In the genomic region with DNA sequence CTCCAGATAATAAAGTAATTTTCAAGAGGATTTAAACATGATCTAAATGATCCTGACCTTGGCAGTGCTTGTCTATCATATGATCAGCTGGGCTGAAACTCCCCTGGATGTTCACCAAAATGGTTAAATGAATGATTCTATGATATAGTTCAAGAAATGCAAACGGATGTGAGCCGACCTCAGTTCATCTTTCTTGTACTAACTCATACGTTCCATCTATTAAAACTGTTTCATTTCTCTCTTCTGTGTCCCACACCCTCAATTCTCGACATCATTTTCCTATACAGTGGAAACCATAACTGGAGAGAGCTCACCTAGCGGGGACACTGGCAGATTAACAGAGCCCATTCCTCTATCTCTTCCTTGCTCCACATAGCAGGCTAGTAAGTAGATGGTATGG, we compare ENCODE assay signal across 12 cellular contexts.
A peak's percentile ranks its signal among the peaks of the same experiment; 100 is the strongest.
DNase-seq lines count a peak whose midpoint lies in the region; ATAC-seq and TF ChIP-seq lines count a peak whose summit lies in the region.
"Had no signal": no experiment of that assay in that cellular context is flagged by ENCODE, and none has a peak within 500 bp of the region (broad histone marks: within the 10 kb centered on the region; RNA-seq: fewer than 3 reads in every experiment).

No MANE protein-coding gene starts in this region.

- peaks cover 0 to 52% (median 0%) of the 10 kb centered on the region in 9 donors for H3K36me3 ChIP-seq in heart right ventricle
- H3K36me3 ChIP-seq: right atrium auricular region had no signal

- H3K9me3 ChIP-seq in heart right ventricle, result no peaks in the 10 kb centered on the region
- H3K9me3 ChIP-seq: right atrium auricular region had no signal

- intact Hi-C loops in heart right ventricle (cut with DNase I) (loop anchor here in 7 of 10 donors (5.0 to 10.0 kb wide), 11 partner anchors 76 to 1334 kb away; a partner anchor contains a TSS), Right ventricle myocardium inferior (cut with DNase I) (loop anchor here (5.0 kb wide), 2 partner anchors 81 to 346 kb away; a partner anchor contains a TSS)

- no peak for TF ChIP-seq CTCF in heart right ventricle (IDR thresholded peaks at IDR 0.05)

- H3K4me3 ChIP-seq in heart right ventricle, result no peak overlapping the region
- H3K4me3 ChIP-seq: right atrium auricular region had no signal

- peaks cover 18 to 99% (median 72%) of the 10 kb centered on the region in 9 donors for H3K4me1 ChIP-seq in heart right ventricle

- 79 to 80% methylated on average over 5 of the region's 5 CpGs for WGBS in heart right ventricle, 2 donors

- no peaks in the 10 kb centered on the region for H3K27me3 ChIP-seq in heart right ventricle
- H3K27me3 ChIP-seq: right atrium auricular region had no signal

- H3K27ac ChIP-seq in heart right ventricle (peak overlapping the region in 6 of 10 donors; percentile 0 to 89 (median 38)), substantia nigra (ENCODE audit: low read depth, low read length, poor library complexity, severe bottlenecking) (peak overlapping the region; percentile 10)
- H3K27ac ChIP-seq: right atrium auricular region had no signal

- DNase-seq in heart right ventricle (no peak), Right ventricle myocardium inferior (ENCODE audit: missing footprints) (no peak), substantia nigra (lab: John Stamatoyannopoulos, UW) (no peak), NCI-H510A treated with DMSO at 0.1 percent for 48 hours (lab: John Stamatoyannopoulos, UW) (no peak), DMS153 treated with DMSO at 0.1 percent for 48 hours (lab: John Stamatoyannopoulos, UW; ENCODE audit: unreplicated experiment) (no peak)
- DNase-seq in activated CD4-positive, alpha-beta T cell treated with anti-CD3 and anti-CD28 coated beads, Interleukin-2, amount 50 U/mL, for 1 hour, result no peak
- DNase-seq: 8988T; activated CD4-positive, alpha-beta memory T cell treated with anti-CD3 and anti-CD28 coated beads, Interleukin-2, amount 10 ng/mL, durations not matched to agents 7 days and 5 days had no signal

- no peak for ATAC-seq in heart right ventricle
- no peak for ATAC-seq in Right ventricle myocardium inferior
- peak; percentile 51 for ATAC-seq in GM21825 (IDR thresholded peaks at IDR 0.05; ENCODE audit: unreplicated experiment)
- ATAC-seq in HG03354 (IDR thresholded peaks at IDR 0.05; ENCODE audit: poor library complexity, severe bottlenecking, unreplicated experiment), result peak; percentile 56
- ATAC-seq: activated naive CD4-positive, alpha-beta T cell treated with anti-CD3 and anti-CD28 coated beads, Interleukin-2, amount 50 U/mL, for 72 hours had no signal

Comparison
In these comparisons a context has a peak if more than half of its experiments do, and no peak if none do; other contexts are left out.
1. ATAC-seq: peak in GM21825 (single experiment) and HG03354 (single experiment); none in heart right ventricle (0 of 8) and Right ventricle myocardium inferior (single experiment).